In the genomic region with DNA sequence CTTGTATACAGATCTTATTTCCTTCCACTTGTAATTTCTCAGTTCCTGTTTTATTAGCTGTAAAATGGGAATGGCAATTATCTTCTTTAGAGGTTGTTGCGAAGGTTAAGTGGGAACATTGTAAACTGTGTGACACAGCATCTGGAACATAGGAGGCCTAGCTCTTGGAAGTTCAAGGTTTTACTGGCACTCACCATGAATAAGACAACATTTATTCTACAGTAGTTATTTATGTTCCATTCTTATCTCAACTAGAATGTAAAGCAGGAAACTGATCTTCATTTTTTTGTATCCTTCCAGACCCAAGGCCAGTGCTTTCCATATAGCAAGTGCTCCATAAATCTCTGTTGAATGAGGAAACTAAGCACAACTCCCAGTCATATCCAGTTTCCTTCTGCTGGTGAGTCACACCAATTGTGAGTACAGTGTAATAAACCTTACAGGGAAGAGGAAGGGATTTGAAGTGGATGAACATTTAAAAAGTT, we compare ENCODE assay signal across 1 cellular context.
A peak's percentile ranks its signal among the peaks of the same experiment; 100 is the strongest.
TF ChIP-seq lines count a peak whose summit lies in the region.

No MANE protein-coding gene starts in this region.

TF ChIP-seq in IMR-90, 13 proteins besides CTCF, POLR2A, EP300 and RAD21:
- TF ChIP-seq FOS (IDR thresholded peaks at IDR 0.05; ENCODE audit: low read depth, low read length) (peak; percentile 51; the same call in 1 of the 2 replicates), MAZ (IDR thresholded peaks at IDR 0.05; ENCODE audit: borderline replicate concordance, low read depth, low read length) (no peak), CEBPB (IDR thresholded peaks at IDR 0.05; ENCODE audit: low read depth, low read length) (peak; percentile 49; the same call in 1 of the 2 replicates)
